Comparison of ENCODE assay signal across 29 cellular contexts in genomic region chr7:155369766-155370165, GRCh38.
"Had no signal": no experiment of that assay in that cellular context is flagged by ENCODE, and none has a peak within 500 bp of the region (broad histone marks: within the 10 kb centered on the region; RNA-seq: fewer than 3 reads in every experiment).

No MANE protein-coding gene starts in this region.

- H3K27ac ChIP-seq: coronary artery, esophagus muscularis mucosa, foreskin keratinocyte, gastroesophageal sphincter, heart right ventricle, left ventricle myocardium inferior, neutrophil, parathyroid adenoma, prostate gland, sigmoid colon, suprapubic skin, thyroid gland, vagina had no signal

- H3K36me3 Mint-ChIP-seq: stimulated activated memory B cell treated with anti-CD40 and anti-IgM and Interleukin-4, amounts not matched to agents 10 μg/mL and 1 μg/mL and 100 μg/mL, for 72 hours had no signal

- DNase-seq: dermis blood vessel endothelial cell; effector memory CD4-positive, alpha-beta T cell; foreskin keratinocyte; heart right ventricle; hippocampal formation; kidney glomerular epithelial cell; left colon; left ventricle myocardium inferior; right cardiac atrium; sigmoid colon; stimulated activated CD4-positive, alpha-beta T cell treated with anti-CD3 and anti-CD28 coated beads, Interleukin-4, amount 100 ng/mL, for 4 hours; stimulated activated naive CD8-positive, alpha-beta T cell treated with anti-CD3 and anti-CD28 coated beads, Interleukin-15, Interleukin-2, amounts not matched to agents 100 U/mL and 50 U/mL, for 24 hours; thyroid gland; trophoblast cell had no signal

- H3K9me3 ChIP-seq: esophagus muscularis mucosa, gastroesophageal sphincter, heart right ventricle, left ventricle myocardium inferior, neutrophil, prostate gland, sigmoid colon, suprapubic skin, thyroid gland, vagina had no signal

- H3K27ac Mint-ChIP-seq: memory B cell; natural killer cell treated with Interleukin-12 subunit alpha and Interleukin-12 subunit beta and Interleukin-15 and Interleukin-18, amount 100 ng/mL, for 72 hours; stimulated activated memory B cell treated with anti-CD40 and anti-IgM and Interleukin-4, amounts not matched to agents 10 μg/mL and 1 μg/mL and 100 μg/mL, for 72 hours had no signal

- H3K4me3 ChIP-seq: coronary artery, esophagus muscularis mucosa, gastroesophageal sphincter, heart right ventricle, left ventricle myocardium inferior, lung, prostate gland, sigmoid colon, suprapubic skin, thyroid gland, vagina had no signal

- H3K9ac ChIP-seq: parathyroid adenoma had no signal

- ATAC-seq: foreskin keratinocyte; gastroesophageal sphincter; heart right ventricle; left colon; right cardiac atrium; stimulated activated memory B cell treated with anti-CD40 and anti-IgM and Interleukin-4, amounts not matched to agents 10 μg/mL and 1 μg/mL and 100 μg/mL, for 72 hours; stimulated activated naive CD8-positive, alpha-beta T cell treated with anti-CD3 and anti-CD28 coated beads, Interleukin-15, Interleukin-2, amounts not matched to agents 100 U/mL and 50 U/mL, for 24 hours had no signal

- H3K36me3 ChIP-seq: esophagus muscularis mucosa, gastroesophageal sphincter, heart right ventricle, left ventricle myocardium inferior, neutrophil, prostate gland, sigmoid colon, suprapubic skin, thyroid gland, vagina had no signal

- H3K4me1 ChIP-seq: foreskin keratinocyte, prostate gland had no signal

- FAIRE-seq: endothelial cell of umbilical vein, islet of Langerhans had no signal

- H3K9me3 Mint-ChIP-seq: memory B cell; natural killer cell treated with Interleukin-12 subunit alpha and Interleukin-12 subunit beta and Interleukin-15 and Interleukin-18, amount 100 ng/mL, for 72 hours; neural crest cell; stimulated activated memory B cell treated with anti-CD40 and anti-IgM and Interleukin-4, amounts not matched to agents 10 μg/mL and 1 μg/mL and 100 μg/mL, for 72 hours had no signal

- H3K4me3 Mint-ChIP-seq: memory B cell; natural killer cell treated with Interleukin-12 subunit alpha and Interleukin-12 subunit beta and Interleukin-15 and Interleukin-18, amount 100 ng/mL, for 72 hours; neural crest cell; stimulated activated memory B cell treated with anti-CD40 and anti-IgM and Interleukin-4, amounts not matched to agents 10 μg/mL and 1 μg/mL and 100 μg/mL, for 72 hours had no signal
